In genomic region chr1:168422203-168422848, GRCh38 we compare ENCODE assay signal across 1 cellular context.
TF ChIP-seq lines count a peak whose summit lies in the region.

No MANE protein-coding gene starts in this region.

TF ChIP-seq in HCT116, 20 proteins besides CTCF, POLR2A, EP300 and RAD21 (continued from another document):
- TF ChIP-seq REST (IDR thresholded peaks at IDR 0.05; ENCODE audit: low read depth) (no peak), EZH2 (IDR thresholded peaks at IDR 0.05) (no peak), ZNF274 (IDR thresholded peaks at IDR 0.05; ENCODE audit: low read depth, low read length) (no peak), ZFX (IDR thresholded peaks at IDR 0.05) (no peak), MAX (IDR thresholded peaks at IDR 0.05) (no peak), ATF3 (IDR thresholded peaks at IDR 0.05) (no peak), SIN3A (IDR thresholded peaks at IDR 0.05; ENCODE audit: low read depth) (no peak), POLR2AphosphoS5 (IDR thresholded peaks at IDR 0.05; ENCODE audit: low read depth, low read length) (no peak), EZH2phosphoT487 (IDR thresholded peaks at IDR 0.05; ENCODE audit: borderline replicate concordance) (no peak), ZBTB33 (IDR thresholded peaks at IDR 0.05; ENCODE audit: extremely low read depth, insufficient replicate concordance, low read length) (no peak), TCF7L2 (IDR thresholded peaks at IDR 0.05; ENCODE audit: borderline replicate concordance, extremely low read depth, insufficient read depth, insufficient read length) (no peak), SRF (IDR thresholded peaks at IDR 0.05; ENCODE audit: low read depth) (no peak), CEBPB (IDR thresholded peaks at IDR 0.05; ENCODE audit: low read depth) (no peak)
